ENCODE assay signal across 8 cellular contexts in genomic region chr18:58135806-58136331, GRCh38.
DNase-seq lines count a peak whose midpoint lies in the region; ATAC-seq, FAIRE-seq and TF ChIP-seq lines count a peak whose summit lies in the region.

No MANE protein-coding gene starts in this region.

- no peaks in the 10 kb centered on the region for H3K27me3 ChIP-seq in endothelial cell of umbilical vein (ENCODE audit: control insufficient read depth in 2 of 2, insufficient read depth in 2 of 2, low read length in 2 of 2)

- TF ChIP-seq POLR2A in endothelial cell of umbilical vein (IDR thresholded peaks at IDR 0.05; ENCODE audit: low read depth, low read length), result no peak

- H3K4me1 ChIP-seq in endothelial cell of umbilical vein (ENCODE audit: control insufficient read depth, extremely low read depth, insufficient read depth, low read length), result peaks cover 2% of the 10 kb centered on the region
- H3K4me1 ChIP-seq in mucosa of descending colon (ENCODE audit: low read depth), result no peaks in the 10 kb centered on the region

- peaks cover 7% of the 10 kb centered on the region for H3K4me1 Mint-ChIP-seq in activated CD4-positive, alpha-beta T cell treated with anti-CD3 and anti-CD28 coated beads, Interleukin-2, amount 10 ng/mL, durations not matched to agents 24 days and 14 days

- H3K9me3 ChIP-seq in endothelial cell of umbilical vein (replicated peaks; ENCODE audit: control insufficient read depth, insufficient read depth, low read length) (no peaks in the 10 kb centered on the region), mucosa of descending colon (no peaks in the 10 kb centered on the region)

- no peak overlapping the region for H3K4me2 ChIP-seq in endothelial cell of umbilical vein (ENCODE audit: insufficient read depth, low read length)

- FAIRE-seq in endothelial cell of umbilical vein (lab: Jason Lieb, UNC), result peak; percentile 71

- CTCF ChIA-PET in AG04449 (lab: Yijun Ruan, JAX) (interaction anchor here (0.8 to 7.7 kb wide), 39 partner anchors 8 to 628 kb away, joined by 3 to 80 read pairs (median 4); partner anchors contain the start of gene NEDD4L), endothelial cell of umbilical vein (lab: Charles Lee) (interaction anchor here (0.6 to 3.8 kb wide), 35 partner anchors 9 to 508 kb away, joined by 3 to 28 read pairs (median 4); partner anchors contain the start of gene NEDD4L)

- peak; percentile 71 for TF ChIP-seq CTCF in AG04449 (IDR thresholded peaks at IDR 0.05; ENCODE audit: insufficient read depth, low read length, missing control alignments)
- TF ChIP-seq CTCF in endothelial cell of umbilical vein (IDR thresholded peaks at IDR 0.05; ENCODE audit: extremely low read depth in 1 of 2, insufficient read depth in 1 of 2, low read depth in 1 of 2, low read length in 2 of 2), result peak; percentile 85 to 91
- TF ChIP-seq CTCF in mucosa of descending colon (IDR thresholded peaks at IDR 0.05), result peak; percentile 63

- no peaks in the 10 kb centered on the region for H3K9me1 ChIP-seq in endothelial cell of umbilical vein (replicated peaks; ENCODE audit: control insufficient read depth, extremely low read depth, insufficient read depth, low read length)

- H3K9ac ChIP-seq in endothelial cell of umbilical vein (replicated peaks; ENCODE audit: extremely low read depth, insufficient read depth, low read length), result no peak overlapping the region

- no peaks in the 10 kb centered on the region for H4K20me1 ChIP-seq in endothelial cell of umbilical vein (replicated peaks; ENCODE audit: control insufficient read depth, extremely low read depth, insufficient read depth, low read length)

- no peaks in the 10 kb centered on the region for H3K36me3 Mint-ChIP-seq in activated CD4-positive, alpha-beta T cell treated with anti-CD3 and anti-CD28 coated beads, Interleukin-2, amount 10 ng/mL, durations not matched to agents 24 days and 14 days (ENCODE audit: low read depth)

- H3K9me3 Mint-ChIP-seq in activated CD4-positive, alpha-beta T cell treated with anti-CD3 and anti-CD28 coated beads, Interleukin-2, amount 10 ng/mL, durations not matched to agents 24 days and 14 days, result no peaks in the 10 kb centered on the region

- intact Hi-C loops in activated CD4-positive, alpha-beta T cell treated with anti-CD3 and anti-CD28 coated beads, Interleukin-2, amount 10 ng/mL, durations not matched to agents 24 days and 14 days (cut with micrococcal nuclease), result loop anchor here (1.0 kb wide), 1 partner anchor 93 kb away; no protein-coding TSS in a partner anchor
- intact Hi-C loops in endothelial cell of umbilical vein (cut with micrococcal nuclease) (loop anchor here (1.0 to 10.0 kb wide), 6 partner anchors 41 to 629 kb away; no protein-coding TSS in a partner anchor), mucosa of descending colon (cut with DNase I, micrococcal nuclease) (no loop called here)

- H3K79me2 ChIP-seq in endothelial cell of umbilical vein (ENCODE audit: control insufficient read depth, insufficient read depth, low read length), result no peaks in the 10 kb centered on the region

- H3K27me3 Mint-ChIP-seq in activated CD4-positive, alpha-beta T cell treated with anti-CD3 and anti-CD28 coated beads, Interleukin-2, amount 10 ng/mL, durations not matched to agents 24 days and 14 days, result peaks cover 6% of the 10 kb centered on the region

- peak; percentile 86 for ATAC-seq in GM18502 (IDR thresholded peaks at IDR 0.05; ENCODE audit: poor library complexity, unreplicated experiment)
- peak; percentile 60 for ATAC-seq in HG03097 (IDR thresholded peaks at IDR 0.05; ENCODE audit: low FRiP score, unreplicated experiment)
- ATAC-seq in mucosa of descending colon, result peak; percentile 79
- peak; percentile 63 for ATAC-seq in stimulated activated naive CD8-positive, alpha-beta T cell treated with anti-CD3 and anti-CD28 coated beads, Interleukin-15, Interleukin-2, amounts not matched to agents 100 U/mL and 50 U/mL, for 24 hours

- dilution Hi-C loops in endothelial cell of umbilical vein (cut with MboI; ENCODE audit: extremely low pct_ligation_motif_present, low sequenced_read_pairs), result no loop called here

- peak overlapping the region; percentile 4 for H2AFZ ChIP-seq in endothelial cell of umbilical vein (ENCODE audit: low read depth, low read length)

- H3K27ac ChIP-seq in endothelial cell of umbilical vein (ENCODE audit: insufficient read depth, low read depth, low read length), result no peak overlapping the region

- BruUV-seq in endothelial cell of umbilical vein (replicated peaks; lab: Mats Ljungman, UMichigan), result no TSS peak

- DNase-seq in AG04449 (ENCODE audit: low read depth, low spot score) (no peak), NCI-H460 (ENCODE audit: extremely low read depth, low read depth) (peak; percentile 52), endothelial cell of umbilical vein (ENCODE audit: low read depth, low spot score) (peak; percentile 69), mucosa of descending colon (peak in 2 of 3 donors; percentile 62 to 74)
- peak; percentile 81 for DNase-seq in activated CD4-positive, alpha-beta T cell treated with anti-CD3 and anti-CD28 coated beads, Interleukin-2, amount 10 ng/mL, durations not matched to agents 24 days and 14 days
- DNase-seq in stimulated activated naive CD8-positive, alpha-beta T cell treated with anti-CD3 and anti-CD28 coated beads, Interleukin-15, Interleukin-2, amounts not matched to agents 100 U/mL and 50 U/mL, for 24 hours, result peak; percentile 58

- H3K4me3 ChIP-seq in AG04449 (ENCODE audit: low read depth, low read length), result no peak overlapping the region
- H3K4me3 ChIP-seq in endothelial cell of umbilical vein (replicated peaks in 1 of 3; ENCODE audit: insufficient read depth in 1 of 3, low read depth in 1 of 3, low read length in 3 of 3), result no peak overlapping the region
- H3K4me3 ChIP-seq in mucosa of descending colon, result no peak overlapping the region

- no peak overlapping the region for H3K4me3 Mint-ChIP-seq in activated CD4-positive, alpha-beta T cell treated with anti-CD3 and anti-CD28 coated beads, Interleukin-2, amount 10 ng/mL, durations not matched to agents 24 days and 14 days

- no peak overlapping the region for H3K27ac Mint-ChIP-seq in activated CD4-positive, alpha-beta T cell treated with anti-CD3 and anti-CD28 coated beads, Interleukin-2, amount 10 ng/mL, durations not matched to agents 24 days and 14 days

- H3K36me3 ChIP-seq in endothelial cell of umbilical vein (ENCODE audit: control insufficient read depth in 2 of 2, extremely low read depth in 1 of 2, insufficient read depth in 2 of 2, low read length in 2 of 2) (no peaks in the 10 kb centered on the region), mucosa of descending colon (ENCODE audit: low read depth) (no peaks in the 10 kb centered on the region)

- POLR2A ChIA-PET in AG04449 (lab: Yijun Ruan, JAX) (interaction anchor here (1.0 kb wide), 1 partner anchor 505 kb away, joined by 3 read pairs; no protein-coding TSS in a partner anchor), endothelial cell of umbilical vein (lab: Charles Lee) (no interaction called here)

TF ChIP-seq in endothelial cell of umbilical vein, 7 proteins besides CTCF, POLR2A, EP300 and RAD21:
- TF ChIP-seq GATA2 (IDR thresholded peaks at IDR 0.05; ENCODE audit: insufficient read depth, insufficient read length, low read depth, low read length) (no peak), EZH2 (IDR thresholded peaks at IDR 0.05; ENCODE audit: borderline replicate concordance, low read depth, low read length, severe bottlenecking) (no peak), MAX (IDR thresholded peaks at IDR 0.05; ENCODE audit: insufficient read depth, insufficient read length) (no peak), JUN (IDR thresholded peaks at IDR 0.05; ENCODE audit: borderline replicate concordance, insufficient read depth, insufficient read length, low read depth) (no peak), POLR2AphosphoS5 (IDR thresholded peaks at IDR 0.05; ENCODE audit: insufficient read depth, low read depth, low read length) (no peak), MYC (IDR thresholded peaks at IDR 0.05; ENCODE audit: low read depth, low read length) (no peak), FOS (IDR thresholded peaks at IDR 0.05; ENCODE audit: borderline replicate concordance, insufficient read depth, low read length) (no peak)

Comparison
In these comparisons a context has a peak if more than half of its experiments do, and no peak if none do; other contexts are left out.
1. intact Hi-C loops: an anchor here in activated CD4-positive, alpha-beta T cell treated with anti-CD3 and anti-CD28 coated beads, Interleukin-2, amount 10 ng/mL, durations not matched to agents 24 days and 14 days (1.0 kb wide) and endothelial cell of umbilical vein (1.0 to 10.0 kb wide); none called in mucosa of descending colon.